Comparison of ENCODE assay signal across 17 cellular contexts in the genomic region with DNA sequence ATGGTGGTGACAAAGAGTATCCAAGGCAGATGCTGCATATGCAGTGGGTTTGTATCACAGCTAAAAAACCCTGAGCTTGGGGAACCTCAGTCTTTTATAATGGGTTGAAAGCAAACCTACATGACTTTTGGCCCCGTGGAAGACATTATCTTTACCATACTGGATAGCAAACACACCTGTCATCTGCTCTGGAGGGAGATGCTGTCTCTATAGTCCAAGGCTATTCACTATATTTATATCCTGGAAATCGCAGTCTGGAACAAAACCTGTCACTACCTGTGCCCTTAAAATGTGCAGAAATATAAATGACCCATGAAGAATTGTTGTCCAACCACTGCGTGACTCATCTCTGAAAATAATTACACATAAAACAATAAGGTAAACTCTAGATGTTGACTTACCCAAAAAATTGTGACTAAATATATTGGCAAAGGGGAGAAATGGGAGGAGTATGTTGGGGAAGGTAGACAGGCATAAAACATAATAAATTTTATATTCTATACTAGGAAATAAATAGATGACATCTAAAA.
"Had no signal": no experiment of that assay in that cellular context is flagged by ENCODE, and none has a peak within 500 bp of the region (broad histone marks: within the 10 kb centered on the region; RNA-seq: fewer than 3 reads in every experiment).

No MANE protein-coding gene starts in this region.

- DNase-seq: activated CD4-positive, alpha-beta T cell treated with anti-CD3 and anti-CD28 coated beads for 4 hours; activated CD8-positive, alpha-beta memory T cell treated with anti-CD3 and anti-CD28 coated beads, Interleukin-2, amount 50 U/mL, for 48 hours; activated CD8-positive, alpha-beta T cell treated with anti-CD3 and anti-CD28 coated beads, Interleukin-2, amount 10 ng/mL, durations not matched to agents 7 days and 5 days; activated naive CD4-positive, alpha-beta T cell; activated naive CD8-positive, alpha-beta T cell treated with anti-CD3 and anti-CD28 coated beads, Interleukin-2, amount 50 U/mL, for 24 hours; central memory CD4-positive, alpha-beta T cell; effector CD4-positive, alpha-beta T cell; hippocampal formation; lower lobe of right lung; stimulated activated CD4-positive, alpha-beta T cell treated with anti-CD3 and anti-CD28 coated beads, Interleukin-4, amount 100 ng/mL, for 1 hour; stimulated activated CD8-positive, alpha-beta memory T cell treated with anti-CD3 and anti-CD28 coated beads, Interleukin-4, amount 100 ng/mL, for 48 hours; stimulated activated naive CD8-positive, alpha-beta T cell treated with anti-CD3 and anti-CD28 coated beads, Interleukin-15, Interleukin-2, amounts not matched to agents 100 U/mL and 50 U/mL, for 24 hours; T-helper 9 cell; upper lobe of right lung had no signal

- H3K4me1 Mint-ChIP-seq: activated naive CD8-positive, alpha-beta T cell treated with anti-CD3 and anti-CD28 coated beads, Interleukin-2, amount 50 U/mL, for 24 hours had no signal

- H3K27ac Mint-ChIP-seq: activated CD8-positive, alpha-beta T cell treated with anti-CD3 and anti-CD28 coated beads, Interleukin-2, amount 10 ng/mL, durations not matched to agents 7 days and 5 days; activated naive CD8-positive, alpha-beta T cell treated with anti-CD3 and anti-CD28 coated beads, Interleukin-2, amount 50 U/mL, for 24 hours; activated T-helper 1 cell treated with anti-CD3 and anti-CD28 coated beads, Interleukin-12 subunit alpha, Interleukin-12 subunit beta, Interleukin-2, Interleukin-4 antibody, amounts not matched to agents 30 ng/mL and 10 ng/mL and 1 ng/mL, durations not matched to agents 14 hours and 24 hours and 36 hours; mesothelial cell of epicardium had no signal

- H3K27me3 Mint-ChIP-seq: activated naive CD8-positive, alpha-beta T cell treated with anti-CD3 and anti-CD28 coated beads, Interleukin-2, amount 50 U/mL, for 24 hours had no signal

- H3K4me3 Mint-ChIP-seq: activated CD8-positive, alpha-beta T cell treated with anti-CD3 and anti-CD28 coated beads, Interleukin-2, amount 10 ng/mL, durations not matched to agents 7 days and 5 days; activated naive CD8-positive, alpha-beta T cell treated with anti-CD3 and anti-CD28 coated beads, Interleukin-2, amount 50 U/mL, for 24 hours; activated T-helper 1 cell treated with anti-CD3 and anti-CD28 coated beads, Interleukin-12 subunit alpha, Interleukin-12 subunit beta, Interleukin-2, Interleukin-4 antibody, amounts not matched to agents 30 ng/mL and 10 ng/mL and 1 ng/mL, durations not matched to agents 14 hours and 24 hours and 36 hours; mesothelial cell of epicardium had no signal

- H3K9me3 Mint-ChIP-seq: activated naive CD8-positive, alpha-beta T cell treated with anti-CD3 and anti-CD28 coated beads, Interleukin-2, amount 50 U/mL, for 24 hours; activated T-helper 1 cell treated with anti-CD3 and anti-CD28 coated beads, Interleukin-12 subunit alpha, Interleukin-12 subunit beta, Interleukin-2, Interleukin-4 antibody, amounts not matched to agents 30 ng/mL and 10 ng/mL and 1 ng/mL, durations not matched to agents 14 hours and 24 hours and 36 hours; mesothelial cell of epicardium had no signal

- ATAC-seq: activated CD8-positive, alpha-beta T cell treated with anti-CD3 and anti-CD28 coated beads, Interleukin-2, amount 10 ng/mL, durations not matched to agents 7 days and 5 days; activated naive CD8-positive, alpha-beta T cell treated with anti-CD3 and anti-CD28 coated beads, Interleukin-2, amount 50 U/mL, for 24 hours; gastroesophageal sphincter; lower lobe of right lung; stimulated activated naive CD8-positive, alpha-beta T cell treated with anti-CD3 and anti-CD28 coated beads, Interleukin-15, Interleukin-2, amounts not matched to agents 100 U/mL and 50 U/mL, for 24 hours; upper lobe of right lung had no signal

- H3K36me3 Mint-ChIP-seq: mesothelial cell of epicardium had no signal
